ENCODE assay signal across 1 cellular context in genomic region chr19:49017666-49018351, GRCh38.
TF ChIP-seq lines count a peak whose summit lies in the region.

No MANE protein-coding gene starts in this region.

TF ChIP-seq in K562, 482 proteins besides CTCF, POLR2A, EP300 and RAD21 (continued from another document and continues in another):
- TF ChIP-seq FOXO4 (CRISPR knock-in tag; IDR thresholded peaks at IDR 0.05) (no peak), PML (IDR thresholded peaks at IDR 0.05; ENCODE audit: low read length) (no peak), ESRRB (CRISPR knock-in tag; IDR thresholded peaks at IDR 0.05; ENCODE audit: borderline replicate concordance) (no peak), ZNF445 (CRISPR knock-in tag; IDR thresholded peaks at IDR 0.05; ENCODE audit: low read depth) (no peak), USF2 (CRISPR knock-in tag; IDR thresholded peaks at IDR 0.05) (no peak), YY1 (IDR thresholded peaks at IDR 0.05; ENCODE audit: borderline replicate concordance in 1 of 3, control insufficient read depth in 1 of 3, extremely low read depth in 1 of 3, insufficient read depth in 3 of 3, insufficient read length in 1 of 3, insufficient replicate concordance in 2 of 3, low read depth in 1 of 3, low read length in 2 of 3) (peak in 1 of 3 experiments; percentile 18), ZNF24 (IDR thresholded peaks at IDR 0.05) (no peak), CTBP1 (IDR thresholded peaks at IDR 0.05; ENCODE audit: borderline replicate concordance) (no peak), SREBF2 (CRISPR knock-in tag; IDR thresholded peaks at IDR 0.05) (no peak), TARDBP (IDR thresholded peaks at IDR 0.05) (no peak), ZNF280A (IDR thresholded peaks at IDR 0.05; ENCODE audit: low read depth, partially characterized antibody) (no peak), NFRKB (IDR thresholded peaks at IDR 0.05; ENCODE audit: low read depth) (no peak), THAP12 (CRISPR knock-in tag; IDR thresholded peaks at IDR 0.05) (peak; percentile 35; the same call in 1 of the 2 replicates), PHF21A (IDR thresholded peaks at IDR 0.05; ENCODE audit: borderline replicate concordance, low read depth) (no peak), COPS2 (conservative IDR thresholded peaks at IDR 0.05) (no peak), ZNF23 (CRISPR knock-in tag; IDR thresholded peaks at IDR 0.05) (no peak), TEAD4 (IDR thresholded peaks at IDR 0.05; ENCODE audit: low read length) (no peak), TEAD4 (CRISPR knock-in tag; IDR thresholded peaks at IDR 0.05; ENCODE audit: borderline replicate concordance) (no peak), ZNF354B (CRISPR knock-in tag; IDR thresholded peaks at IDR 0.05) (no peak), ZNF592 (IDR thresholded peaks at IDR 0.05) (0 out of 2 replicates have a peak, but pooled peaks have one; percentile 62), SLC30A9 (CRISPR knock-in tag; IDR thresholded peaks at IDR 0.05) (no peak), SFPQ (IDR thresholded peaks at IDR 0.05; ENCODE audit: low read depth, low read length) (no peak), POLR2AphosphoS2 (IDR thresholded peaks at IDR 0.05; ENCODE audit: low read length) (peak; percentile 87), RAD51 (IDR thresholded peaks at IDR 0.05; ENCODE audit: borderline replicate concordance, low read depth) (no peak), MXI1 (IDR thresholded peaks at IDR 0.05; ENCODE audit: low read depth, low read length) (no peak), TRIM24 (IDR thresholded peaks at IDR 0.05) (no peak), ADNP (tag; IDR thresholded peaks at IDR 0.05) (no peak), ZNF778 (CRISPR knock-in tag; IDR thresholded peaks at IDR 0.05) (no peak), HNRNPL (IDR thresholded peaks at IDR 0.05; ENCODE audit: low read depth, low read length) (no peak), XRCC3 (IDR thresholded peaks at IDR 0.05) (no peak), MAZ (CRISPR knock-in tag; conservative IDR thresholded peaks at IDR 0.05 in 1 of 2, IDR thresholded peaks at IDR 0.05 in 1 of 2) (peak; percentile 50 to 57; a peak in 1 of 4 replicates), ZNF57 (CRISPR knock-in tag; IDR thresholded peaks at IDR 0.05) (no peak), ZKSCAN8 (CRISPR knock-in tag; IDR thresholded peaks at IDR 0.05) (no peak), SMARCE1 (IDR thresholded peaks at IDR 0.05) (no peak), ZNF436 (CRISPR knock-in tag; IDR thresholded peaks at IDR 0.05) (no peak), ZNF277 (CRISPR knock-in tag; IDR thresholded peaks at IDR 0.05; ENCODE audit: borderline replicate concordance) (no peak), REST (CRISPR knock-in tag; IDR thresholded peaks at IDR 0.05; ENCODE audit: low read depth) (no peak), RNF2 (IDR thresholded peaks at IDR 0.05) (no peak), ZNF282 (CRISPR knock-in tag; IDR thresholded peaks at IDR 0.05) (no peak), USF1 (CRISPR knock-in tag; IDR thresholded peaks at IDR 0.05) (no peak), HDAC2 (IDR thresholded peaks at IDR 0.05) (no peak), CGGBP1 (CRISPR knock-in tag; IDR thresholded peaks at IDR 0.05) (no peak), EGR1 (conservative IDR thresholded peaks at IDR 0.05) (peak; percentile 82), SRSF3 (IDR thresholded peaks at IDR 0.05; ENCODE audit: insufficient read depth, low read length) (no peak), DPF2 (IDR thresholded peaks at IDR 0.05) (no peak), TFAM (CRISPR knock-in tag; conservative IDR thresholded peaks at IDR 0.05) (no peak), TAL1 (IDR thresholded peaks at IDR 0.05) (no peak), NR0B1 (IDR thresholded peaks at IDR 0.05; ENCODE audit: partially characterized antibody) (no peak), KLF10 (CRISPR knock-in tag; IDR thresholded peaks at IDR 0.05) (no peak)
